ENCODE assay signal across 1 cellular context in the genomic region with DNA sequence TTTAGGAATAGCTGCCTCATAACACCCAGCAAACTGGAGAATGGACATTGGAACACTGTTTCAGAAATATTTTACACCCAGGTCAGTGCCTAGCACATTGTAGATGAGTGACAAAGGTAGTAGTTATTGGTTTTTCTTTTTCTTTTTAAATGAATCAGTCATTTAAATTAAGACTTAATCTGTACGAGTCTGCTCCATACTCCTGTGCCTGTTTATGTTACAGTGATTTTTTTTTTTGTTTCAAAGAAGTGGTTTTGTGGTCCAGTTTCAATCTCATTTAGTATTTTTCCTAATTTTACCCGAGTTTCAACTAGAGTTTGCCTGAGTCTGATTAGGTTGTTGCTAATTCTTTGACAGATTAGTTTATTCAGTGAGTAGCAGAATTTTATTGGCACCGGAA.
TF ChIP-seq lines count a peak whose summit lies in the region.

No MANE protein-coding gene starts in this region.

TF ChIP-seq in GM12878, 131 proteins besides CTCF, POLR2A, EP300 and RAD21 (continued from another document):
- TF ChIP-seq CREM (IDR thresholded peaks at IDR 0.05; ENCODE audit: low read depth) (no peak), NR2C2 (IDR thresholded peaks at IDR 0.05; ENCODE audit: borderline replicate concordance, control insufficient read depth, insufficient read length, low read depth) (no peak), CHD1 (IDR thresholded peaks at IDR 0.05; ENCODE audit: low read depth, low read length) (no peak)
- TF ChIP-seq, protein P1, sequence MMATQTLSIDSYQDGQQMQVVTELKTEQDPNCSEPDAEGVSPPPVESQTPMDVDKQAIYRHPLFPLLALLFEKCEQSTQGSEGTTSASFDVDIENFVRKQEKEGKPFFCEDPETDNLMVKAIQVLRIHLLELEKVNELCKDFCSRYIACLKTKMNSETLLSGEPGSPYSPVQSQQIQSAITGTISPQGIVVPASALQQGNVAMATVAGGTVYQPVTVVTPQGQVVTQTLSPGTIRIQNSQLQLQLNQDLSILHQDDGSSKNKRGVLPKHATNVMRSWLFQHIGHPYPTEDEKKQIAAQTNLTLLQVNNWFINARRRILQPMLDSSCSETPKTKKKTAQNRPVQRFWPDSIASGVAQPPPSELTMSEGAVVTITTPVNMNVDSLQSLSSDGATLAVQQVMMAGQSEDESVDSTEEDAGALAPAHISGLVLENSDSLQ (IDR thresholded peaks at IDR 0.05) = peak; percentile 47
